ENCODE assay signal across 19 cellular contexts in genomic region chr11:71481101-71481960, GRCh38. TPM values are rescaled to one million over a fixed set of nuclear protein-coding genes. Genes with fewer than 3 reads are reported as not detected.
DNase-seq lines count a peak whose midpoint lies in the region; ATAC-seq and TF ChIP-seq lines count a peak whose summit lies in the region.
"Had no signal": no experiment of that assay in that cellular context is flagged by ENCODE, and none has a peak within 500 bp of the region (broad histone marks: within the 10 kb centered on the region; RNA-seq: fewer than 3 reads in every experiment).

No MANE protein-coding gene starts in this region.

- H3K9me3 Mint-ChIP-seq in Caco-2 (ENCODE audit: unreplicated experiment) (no peaks in the 10 kb centered on the region), endothelial cell (ENCODE audit: unreplicated experiment) (no peaks in the 10 kb centered on the region), progenitor cell of endocrine pancreas (ENCODE audit: low read depth) (no peaks in the 10 kb centered on the region)
- H3K9me3 Mint-ChIP-seq: CD8-positive, alpha-beta memory T cell had no signal

- dilution Hi-C loops in IMR-90 (cut with HindIII; ENCODE audit: low sequenced_read_pairs, unreplicated experiment): no loop called here

- H3K27me3 ChIP-seq in Caco-2 (replicated peaks; ENCODE audit: control insufficient read depth, insufficient read depth, low read length): no peaks in the 10 kb centered on the region
- H3K27me3 ChIP-seq in IMR-90 (ENCODE audit: control insufficient read depth, insufficient read depth, low read length): no peaks in the 10 kb centered on the region
- H3K27me3 ChIP-seq: SJCRH30 had no signal

- no peak overlapping the region for H2BK120ac ChIP-seq in IMR-90 (ENCODE audit: low read depth, low read length)

- H3K9ac ChIP-seq in IMR-90 (ENCODE audit: low read depth, low read length): no peak overlapping the region

- no TSS peak for BruUV-seq in Caco-2 (replicated peaks; lab: Mats Ljungman, UMichigan)
- no TSS peak for BruUV-seq in IMR-90 (replicated peaks; lab: Mats Ljungman, UMichigan)

- H3K56ac ChIP-seq in IMR-90 (ENCODE audit: extremely low read depth, insufficient read depth, low read length): no peak overlapping the region

- no peak overlapping the region for H2AK5ac ChIP-seq in IMR-90 (ENCODE audit: low read depth, low read length)

- H3K36me3 ChIP-seq in Caco-2 (ENCODE audit: control insufficient read depth, insufficient read depth, low read length) (peaks cover 10% of the 10 kb centered on the region; the same call in 1 of the 2 replicates), IMR-90 (ENCODE audit: control insufficient read depth, insufficient read depth, low read length) (peaks cover 84% of the 10 kb centered on the region)

- H4K8ac ChIP-seq in IMR-90 (ENCODE audit: low read depth in 2 of 2, low read length in 2 of 2): no peak overlapping the region

- no peak overlapping the region for H3K18ac ChIP-seq in IMR-90 (ENCODE audit: low read depth, low read length)

- no peak for TF ChIP-seq RAD21 in IMR-90 (IDR thresholded peaks at IDR 0.05; ENCODE audit: low read length)

- TF ChIP-seq POLR2A in IMR-90 (IDR thresholded peaks at IDR 0.05; ENCODE audit: low read depth, low read length): no peak

- H3K4ac ChIP-seq in IMR-90 (ENCODE audit: low read depth, low read length): no peak overlapping the region

- in situ Hi-C loops in IMR-90 (cut with MboI; ENCODE audit: low sequenced_read_pairs): no loop called here

- intact Hi-C loops in Caco-2 (cut with micrococcal nuclease; ENCODE audit: unreplicated experiment): loop anchor here (1.0 to 2.0 kb wide), 2 partner anchors 10 to 29 kb away; partner anchors contain the start of gene NADSYN1
- intact Hi-C loops in IMR-90 (cut with micrococcal nuclease): loop anchor here (2.0 kb wide), 1 partner anchor 37 kb away; no protein-coding TSS in a partner anchor

- H4K5ac ChIP-seq in IMR-90 (ENCODE audit: low read depth, low read length): no peak overlapping the region

- H2BK20ac ChIP-seq in IMR-90 (ENCODE audit: low read depth, low read length): no peak overlapping the region

- H2AK9ac ChIP-seq in IMR-90 (replicated peaks; ENCODE audit: low read depth, low read length, poor library complexity): peak overlapping the region; percentile 35

- no peak overlapping the region for H2AFZ ChIP-seq in IMR-90 (replicated peaks; ENCODE audit: low read length, poor library complexity)

- H3K27ac Mint-ChIP-seq in Caco-2 (ENCODE audit: unreplicated experiment): peak overlapping the region; percentile 87
- no peak overlapping the region for H3K27ac Mint-ChIP-seq in endothelial cell (ENCODE audit: unreplicated experiment)
- H3K27ac Mint-ChIP-seq in progenitor cell of endocrine pancreas: peak overlapping the region; percentile 76
- H3K27ac Mint-ChIP-seq: B cell had no signal

- H3K9me1 ChIP-seq in IMR-90 (ENCODE audit: insufficient read depth, low read length): peaks cover 13% of the 10 kb centered on the region; the same call in 1 of the 2 replicates

- no peak overlapping the region for H4K91ac ChIP-seq in IMR-90 (ENCODE audit: insufficient read depth, low read depth, low read length)

- POLR2A ChIA-PET in Caco-2 (lab: Charles Lee): interaction anchor here (0.6 to 1.0 kb wide), 2 partner anchors 29 to 34 kb away, joined by 4 to 8 read pairs; no protein-coding TSS in a partner anchor
- POLR2A ChIA-PET in IMR-90 (lab: Charles Lee; ENCODE audit: unreplicated experiment): no interaction called here

- peak; percentile 75 to 86 for DNase-seq in Caco-2
- no peak for DNase-seq in IMR-90
- DNase-seq in endothelial cell (ENCODE audit: low spot score): no peak
- DNase-seq in progenitor cell of endocrine pancreas (ENCODE audit: low spot score, unreplicated experiment): no peak
- DNase-seq in epidermal melanocyte (ENCODE audit: insufficient read length, low spot score): no peak
- DNase-seq in activated effector memory CD4-positive, alpha-beta T cell treated with Interleukin-2 at 50 U/mL for 16 hours: no peak
- DNase-seq: DMS 273 treated with DMSO at 0.1 percent for 48 hours, GOT3, Karpas-422, NCI-H1417, NCI-H2029, NCI-H2171 treated with DMSO at 0.1 percent for 48 hours, NCI-H82, SJCRH30 had no signal

- H3K9me3 ChIP-seq in Caco-2: no peaks in the 10 kb centered on the region
- H3K9me3 ChIP-seq in IMR-90 (ENCODE audit: control insufficient read depth, insufficient read depth, low read length): no peaks in the 10 kb centered on the region
- H3K9me3 ChIP-seq: SJCRH30 had no signal

- H2BK15ac ChIP-seq in IMR-90 (ENCODE audit: low read depth, low read length): no peak overlapping the region

- ATAC-seq in IMR-90 (ENCODE audit: low read depth) (no peak), HG02870 (IDR thresholded peaks at IDR 0.05; ENCODE audit: unreplicated experiment) (no peak)

- H3K4me1 Mint-ChIP-seq in Caco-2 (ENCODE audit: low read depth, unreplicated experiment) (peaks cover 30% of the 10 kb centered on the region), endothelial cell (ENCODE audit: unreplicated experiment) (peaks cover 8% of the 10 kb centered on the region), progenitor cell of endocrine pancreas (ENCODE audit: low read depth) (peaks cover 8% of the 10 kb centered on the region)
- H3K4me1 Mint-ChIP-seq: B cell had no signal

- H3K4me3 ChIP-seq in Caco-2 (ENCODE audit: low read depth, low read length) (no peak overlapping the region), IMR-90 (ENCODE audit: insufficient read depth, low read depth, low read length) (no peak overlapping the region)
- H3K4me3 ChIP-seq: SJCRH30 had no signal

- H3K4me1 ChIP-seq in Caco-2: peaks cover 25% of the 10 kb centered on the region
- H3K4me1 ChIP-seq in IMR-90 (ENCODE audit: control insufficient read depth, insufficient read depth, low read length): no peaks in the 10 kb centered on the region
- H3K4me1 ChIP-seq: SJCRH30 had no signal

- H3K23ac ChIP-seq in IMR-90 (ENCODE audit: low read depth, low read length): no peak overlapping the region

- 92% methylated on average over 10 of the region's 24 CpGs; no CpG with 5 or more reads in 1 of the 2 experiments for WGBS in IMR-90 (ENCODE audit: extremely low coverage in 2 of 2, insufficient read length in 1 of 2), 2 experiments

- H3K79me1 ChIP-seq in IMR-90 (ENCODE audit: low read depth in 1 of 2, low read length in 2 of 2): peaks cover 0 to 2% of the 10 kb centered on the region in 2 experiments; a peak in 1 of 4 replicates

- H3K4me3 Mint-ChIP-seq in Caco-2 (ENCODE audit: unreplicated experiment): peak overlapping the region; percentile 49
- H3K4me3 Mint-ChIP-seq in endothelial cell (ENCODE audit: unreplicated experiment): peak overlapping the region; percentile 39
- no peak overlapping the region for H3K4me3 Mint-ChIP-seq in progenitor cell of endocrine pancreas (ENCODE audit: low read depth)
- H3K4me3 Mint-ChIP-seq: B cell; CD8-positive, alpha-beta memory T cell had no signal

- H3K14ac ChIP-seq in IMR-90 (replicated peaks; ENCODE audit: low read depth, low read length): no peak overlapping the region

- H3K36me3 Mint-ChIP-seq in Caco-2 (ENCODE audit: insufficient read depth, unreplicated experiment) (peaks cover 74% of the 10 kb centered on the region), endothelial cell (ENCODE audit: low read depth, unreplicated experiment) (peaks cover 71% of the 10 kb centered on the region), progenitor cell of endocrine pancreas (ENCODE audit: insufficient read depth) (peaks cover 46% of the 10 kb centered on the region)

- TF ChIP-seq CTCF in Caco-2 (IDR thresholded peaks at IDR 0.05; ENCODE audit: insufficient read depth in 1 of 2, low read depth in 1 of 2, low read length in 1 of 2, severe bottlenecking in 1 of 2, unreplicated experiment in 1 of 2) (no peak), IMR-90 (conservative IDR thresholded peaks at IDR 0.05; ENCODE audit: low read depth, low read length) (no peak), endothelial cell (IDR thresholded peaks at IDR 0.05; ENCODE audit: unreplicated experiment) (no peak), progenitor cell of endocrine pancreas (IDR thresholded peaks at IDR 0.05; ENCODE audit: unreplicated experiment) (no peak)

- H3K27ac ChIP-seq in IMR-90 (ENCODE audit: insufficient read depth, low read length): no peak overlapping the region
- H3K27ac ChIP-seq: SJCRH30 had no signal

- CTCF ChIA-PET in Caco-2 (lab: Charles Lee) (interaction anchor here (0.6 to 1.6 kb wide), 4 partner anchors 22 to 33 kb away, joined by 3 to 5 read pairs (median 4); partner anchors contain the start of gene NADSYN1), IMR-90 (lab: Yijun Ruan, JAX) (no interaction called here)

- H4K20me1 ChIP-seq in IMR-90 (ENCODE audit: insufficient read depth, low read length): no peaks in the 10 kb centered on the region; the same call in 1 of the 2 replicates

- H3K4me2 ChIP-seq in IMR-90 (ENCODE audit: low read depth, low read length): no peak overlapping the region

- no peaks in the 10 kb centered on the region for H3K27me3 Mint-ChIP-seq in Caco-2 (ENCODE audit: insufficient read depth, unreplicated experiment)
- H3K27me3 Mint-ChIP-seq in endothelial cell (ENCODE audit: unreplicated experiment): peaks cover 10% of the 10 kb centered on the region
- H3K27me3 Mint-ChIP-seq in progenitor cell of endocrine pancreas: no peaks in the 10 kb centered on the region
- H3K27me3 Mint-ChIP-seq: B cell; CD8-positive, alpha-beta memory T cell had no signal

- H2BK5ac ChIP-seq in IMR-90 (ENCODE audit: low read depth, low read length, poor library complexity, severe bottlenecking): no peak overlapping the region

RNA-seq across cellular contexts. Expression of gene NADSYN1, which starts 28.3 kb away (rescaled TPM):
- total RNA-seq in Caco-2 (2022) (91.3 and 101 TPM in 2 replicates), IMR-90 (2012; rRNA removed) (59.2 and 70.4 TPM in 2 replicates), endothelial cell (ENCODE audit: unreplicated experiment) (69.0 TPM), progenitor cell of endocrine pancreas (72.0 and 79.2 TPM in 2 replicates)
- 63.7 and 69.5 TPM in 2 replicates for polyA plus RNA-seq in IMR-90 (2012; rRNA removed)
- 31.6 and 45.0 TPM in 2 replicates for polyA plus RNA-seq in IMR-90 (2012; cell fraction: cytosol; rRNA removed)
- 239 and 302 TPM in 2 replicates for polyA plus RNA-seq in IMR-90 (2012; cell fraction: nucleus; rRNA removed; ENCODE audit: low replicate concordance)

RNA-seq across cellular contexts. Expression of gene DHCR7, which starts 33.1 kb away (rescaled TPM):
- total RNA-seq in Caco-2 (2022): 344 and 371 TPM in 2 replicates
- 20.0 and 22.0 TPM in 2 replicates for total RNA-seq in IMR-90 (2012; rRNA removed)
- 43.2 and 43.3 TPM in 2 replicates for polyA plus RNA-seq in IMR-90 (2012; rRNA removed)
- polyA plus RNA-seq in IMR-90 (2012; cell fraction: cytosol; rRNA removed): 25.7 and 56.1 TPM in 2 replicates
- 22.6 and 38.0 TPM in 2 replicates for polyA plus RNA-seq in IMR-90 (2012; cell fraction: nucleus; rRNA removed; ENCODE audit: low replicate concordance)
- 130 TPM for total RNA-seq in endothelial cell (ENCODE audit: unreplicated experiment)
- total RNA-seq in progenitor cell of endocrine pancreas: 137 and 140 TPM in 2 replicates

RNA-seq across cellular contexts. Expression of gene KRTAP5-7, which starts 45.7 kb away (rescaled TPM):
- total RNA-seq in Caco-2 (2022) (not detected in 2 replicates), IMR-90 (2012; rRNA removed) (not detected in 2 replicates), endothelial cell (ENCODE audit: unreplicated experiment) (not detected), progenitor cell of endocrine pancreas (0.29 and 0.41 TPM in 2 replicates)
- not detected in 2 replicates for polyA plus RNA-seq in IMR-90 (2012; rRNA removed)
- not detected in 2 replicates for polyA plus RNA-seq in IMR-90 (2012; cell fraction: cytosol; rRNA removed)
- polyA plus RNA-seq in IMR-90 (2012; cell fraction: nucleus; rRNA removed; ENCODE audit: low replicate concordance): 0.08 and 0.39 TPM in 2 replicates
- total RNA-seq: CD8-positive, alpha-beta memory T cell; Daoy; NCI-H460; SJCRH30 had no signal
- polyA plus RNA-seq: CD8-positive, alpha-beta memory T cell had no signal

RNA-seq across cellular contexts. Expression of gene KRTAP5-8, which starts 56.5 kb away (rescaled TPM):
- total RNA-seq in Caco-2 (2022): not detected in 2 replicates
- total RNA-seq in IMR-90 (2012; rRNA removed): not detected in 2 replicates
- 0.07 TPM in 1 of 2 replicates, not detected in the other for polyA plus RNA-seq in IMR-90 (2012; rRNA removed)
- not detected in 2 replicates for polyA plus RNA-seq in IMR-90 (2012; cell fraction: cytosol; rRNA removed)
- polyA plus RNA-seq in IMR-90 (2012; cell fraction: nucleus; rRNA removed; ENCODE audit: low replicate concordance): 0.36 and 0.37 TPM in 2 replicates
- total RNA-seq in endothelial cell (ENCODE audit: unreplicated experiment): not detected
- total RNA-seq in progenitor cell of endocrine pancreas: 0.24 TPM in 1 of 2 replicates, not detected in the other
- total RNA-seq: CD8-positive, alpha-beta memory T cell; Daoy; NCI-H460; SJCRH30 had no signal
- polyA plus RNA-seq: CD8-positive, alpha-beta memory T cell had no signal

Comparison
In these comparisons a context has a peak if more than half of its experiments do, and no peak if none do; other contexts are left out.
1. DNase-seq: peak in Caco-2 (2 of 2); none in IMR-90 (single experiment), endothelial cell (single experiment), progenitor cell of endocrine pancreas (single experiment), epidermal melanocyte (single experiment) and activated effector memory CD4-positive, alpha-beta T cell treated with Interleukin-2 at 50 U/mL for 16 hours (single experiment).